8 cellular contexts compared by ENCODE assay signal in genomic region chr6:52503344-52503747, GRCh38.
DNase-seq lines count a peak whose midpoint lies in the region; ATAC-seq and TF ChIP-seq lines count a peak whose summit lies in the region.

No MANE protein-coding gene starts in this region.

- no peaks in the 10 kb centered on the region for H4K20me1 ChIP-seq in IMR-90 (ENCODE audit: insufficient read depth, low read length)

- H2BK20ac ChIP-seq in IMR-90 (ENCODE audit: low read depth, low read length), result no peak overlapping the region

- peak overlapping the region; percentile 16 for H3K27ac ChIP-seq in IMR-90 (ENCODE audit: insufficient read depth, low read length)
- peak overlapping the region; percentile 83 to 86 for H3K27ac ChIP-seq in breast epithelium

- H3K56ac ChIP-seq in IMR-90 (ENCODE audit: extremely low read depth, insufficient read depth, low read length), result no peak overlapping the region

- ATAC-seq in IMR-90 (ENCODE audit: low read depth) (no peak; the same call in 1 of the 2 replicates), memory B cell (ENCODE audit: low read depth) (no peak), HG03520 (IDR thresholded peaks at IDR 0.05; ENCODE audit: unreplicated experiment) (no peak), GM18517 (IDR thresholded peaks at IDR 0.05; ENCODE audit: unreplicated experiment) (no peak)
- no peak for ATAC-seq in activated T-cell treated with anti-CD3 and anti-CD28 coated beads, Interleukin-2, amount 50 U/mL, for 4 hours

- H3K4me3 Mint-ChIP-seq in memory B cell, result no peak overlapping the region
- H3K4me3 Mint-ChIP-seq in activated T-cell treated with anti-CD3 and anti-CD28 coated beads, Interleukin-2, amount 50 U/mL, for 4 hours, result no peak overlapping the region

- H2AK9ac ChIP-seq in IMR-90 (replicated peaks; ENCODE audit: low read depth, low read length, poor library complexity), result peak overlapping the region; percentile 1

- DNase-seq in BE2C, result peak; percentile 96
- DNase-seq in IMR-90, result no peak
- no peak for DNase-seq in breast epithelium (ENCODE audit: low spot score in 2 of 2)
- DNase-seq in memory B cell (ENCODE audit: low spot score in 2 of 2), result no peak
- DNase-seq in AG08395 (ENCODE audit: low spot score), result no peak
- no peak for DNase-seq in activated T-cell treated with anti-CD3 and anti-CD28 coated beads, Interleukin-2, amount 50 U/mL, for 4 hours

- peak overlapping the region; percentile 71 for H3K27ac Mint-ChIP-seq in memory B cell

- H2AFZ ChIP-seq in IMR-90 (replicated peaks; ENCODE audit: low read length, poor library complexity), result no peak overlapping the region

- no TSS peak for BruUV-seq in IMR-90 (replicated peaks; lab: Mats Ljungman, UMichigan)

- H3K79me1 ChIP-seq in IMR-90 (ENCODE audit: low read depth in 1 of 2, low read length in 2 of 2), result peaks cover 23 to 95% of the 10 kb centered on the region in 2 experiments

- H3K4me3 ChIP-seq in BE2C (ENCODE audit: low read depth, low read length) (no peak overlapping the region), IMR-90 (ENCODE audit: insufficient read depth, low read depth, low read length) (no peak overlapping the region), breast epithelium (peak overlapping the region in 1 of 3 donors; percentile 47)

- H2BK15ac ChIP-seq in IMR-90 (ENCODE audit: low read depth, low read length), result no peak overlapping the region

- peak overlapping the region in 1 of 2 experiments; percentile 6; a peak in 1 of 4 replicates for H4K8ac ChIP-seq in IMR-90 (ENCODE audit: low read depth in 2 of 2, low read length in 2 of 2)

- POLR2A ChIA-PET in IMR-90 (lab: Charles Lee; ENCODE audit: unreplicated experiment), result no interaction called here

- CTCF ChIA-PET in IMR-90 (lab: Yijun Ruan, JAX), result no interaction called here

- peak overlapping the region; percentile 68 for H2BK5ac ChIP-seq in IMR-90 (ENCODE audit: low read depth, low read length, poor library complexity, severe bottlenecking)

- peak overlapping the region; percentile 44 for H3K4ac ChIP-seq in IMR-90 (ENCODE audit: low read depth, low read length)

- H2BK120ac ChIP-seq in IMR-90 (ENCODE audit: low read depth, low read length), result peak overlapping the region; percentile 50; the same call in 1 of the 2 replicates

- intact Hi-C loops in IMR-90 (cut with micrococcal nuclease), result no loop called here
- intact Hi-C loops in breast epithelium (cut with DNase I; ENCODE audit: low total_unique reads), result loop anchor here (10.0 kb wide), 2 partner anchors 71 to 79 kb away; partner anchors contain the start of genes EFHC1 and TRAM2

- TF ChIP-seq CTCF in BE2C (IDR thresholded peaks at IDR 0.05; ENCODE audit: low read depth, low read length) (peak; percentile 70), IMR-90 (conservative IDR thresholded peaks at IDR 0.05; ENCODE audit: low read depth, low read length) (no peak), breast epithelium (IDR thresholded peaks at IDR 0.05) (no peak)

- H3K36me3 ChIP-seq in BE2C, result peaks cover 3% of the 10 kb centered on the region
- H3K36me3 ChIP-seq in IMR-90 (ENCODE audit: control insufficient read depth, insufficient read depth, low read length), result peaks cover 75% of the 10 kb centered on the region
- no peaks in the 10 kb centered on the region for H3K36me3 ChIP-seq in breast epithelium

- WGBS in IMR-90 (ENCODE audit: extremely low coverage in 2 of 2, insufficient read length in 1 of 2), 2 experiments, result 80% methylated on average over 1 of the region's 5 CpGs; no CpG with 5 or more reads in 1 of the 2 experiments

- H3K9me3 ChIP-seq in BE2C (no peaks in the 10 kb centered on the region), IMR-90 (ENCODE audit: control insufficient read depth, insufficient read depth, low read length) (no peaks in the 10 kb centered on the region), breast epithelium (no peaks in the 10 kb centered on the region)

- H3K27me3 ChIP-seq in BE2C (no peaks in the 10 kb centered on the region), IMR-90 (ENCODE audit: control insufficient read depth, insufficient read depth, low read length) (no peaks in the 10 kb centered on the region), breast epithelium (no peaks in the 10 kb centered on the region)

- H3K36me3 Mint-ChIP-seq in memory B cell, result peaks cover 17% of the 10 kb centered on the region
- H3K36me3 Mint-ChIP-seq in activated T-cell treated with anti-CD3 and anti-CD28 coated beads, Interleukin-2, amount 50 U/mL, for 4 hours (ENCODE audit: insufficient read depth), result peaks cover 16% of the 10 kb centered on the region

- TF ChIP-seq RAD21 in IMR-90 (IDR thresholded peaks at IDR 0.05; ENCODE audit: low read length), result no peak

- TF ChIP-seq POLR2A in IMR-90 (IDR thresholded peaks at IDR 0.05; ENCODE audit: low read depth, low read length) (no peak), breast epithelium (IDR thresholded peaks at IDR 0.05) (no peak)

- no peak overlapping the region for H3K4me2 ChIP-seq in IMR-90 (ENCODE audit: low read depth, low read length)

- peaks cover 51% of the 10 kb centered on the region for H3K9me1 ChIP-seq in IMR-90 (ENCODE audit: insufficient read depth, low read length)

- H3K4me1 Mint-ChIP-seq in memory B cell, result peaks cover 10% of the 10 kb centered on the region
- H3K4me1 Mint-ChIP-seq in activated T-cell treated with anti-CD3 and anti-CD28 coated beads, Interleukin-2, amount 50 U/mL, for 4 hours (ENCODE audit: low read depth), result no peaks in the 10 kb centered on the region

- dilution Hi-C loops in IMR-90 (cut with HindIII; ENCODE audit: low sequenced_read_pairs, unreplicated experiment), result no loop called here

- H3K9me3 Mint-ChIP-seq in memory B cell, result no peaks in the 10 kb centered on the region
- no peaks in the 10 kb centered on the region for H3K9me3 Mint-ChIP-seq in activated T-cell treated with anti-CD3 and anti-CD28 coated beads, Interleukin-2, amount 50 U/mL, for 4 hours

- H3K14ac ChIP-seq in IMR-90 (replicated peaks; ENCODE audit: low read depth, low read length), result no peak overlapping the region

- in situ Hi-C loops in IMR-90 (cut with MboI; ENCODE audit: low sequenced_read_pairs), result no loop called here

- H4K91ac ChIP-seq in IMR-90 (ENCODE audit: insufficient read depth, low read depth, low read length), result peak overlapping the region; percentile 48; the same call in 1 of the 2 replicates

- H3K27me3 Mint-ChIP-seq in memory B cell, result no peaks in the 10 kb centered on the region
- no peaks in the 10 kb centered on the region for H3K27me3 Mint-ChIP-seq in activated T-cell treated with anti-CD3 and anti-CD28 coated beads, Interleukin-2, amount 50 U/mL, for 4 hours (ENCODE audit: low read depth)

- peak overlapping the region; percentile 83; the same call in 1 of the 2 replicates for H2AK5ac ChIP-seq in IMR-90 (ENCODE audit: low read depth, low read length)

- H4K5ac ChIP-seq in IMR-90 (ENCODE audit: low read depth, low read length), result peak overlapping the region; percentile 26; the same call in 1 of the 2 replicates

- peaks cover 19% of the 10 kb centered on the region for H3K4me1 ChIP-seq in BE2C
- peaks cover 39% of the 10 kb centered on the region for H3K4me1 ChIP-seq in IMR-90 (ENCODE audit: control insufficient read depth, insufficient read depth, low read length)
- peaks cover 3 to 13% of the 10 kb centered on the region in 2 donors for H3K4me1 ChIP-seq in breast epithelium

- no peak overlapping the region for H3K18ac ChIP-seq in IMR-90 (ENCODE audit: low read depth, low read length)

- H3K9ac ChIP-seq in IMR-90 (ENCODE audit: low read depth, low read length), result no peak overlapping the region

- no peak overlapping the region; the same call in 1 of the 2 replicates for H3K23ac ChIP-seq in IMR-90 (ENCODE audit: low read depth, low read length)

TF ChIP-seq in IMR-90, 13 proteins besides CTCF, POLR2A, EP300 and RAD21:
- TF ChIP-seq RCOR1 (IDR thresholded peaks at IDR 0.05; ENCODE audit: insufficient replicate concordance, low read length), result no peak
- no peak for TF ChIP-seq ELK1 (IDR thresholded peaks at IDR 0.05; ENCODE audit: borderline replicate concordance, low read depth, low read length)
- TF ChIP-seq BHLHE40 (IDR thresholded peaks at IDR 0.05; ENCODE audit: low read depth, low read length), result no peak
- TF ChIP-seq USF2 (IDR thresholded peaks at IDR 0.05; ENCODE audit: low read depth, low read length), result no peak
- TF ChIP-seq MAZ (IDR thresholded peaks at IDR 0.05; ENCODE audit: borderline replicate concordance, low read depth, low read length), result no peak
- no peak for TF ChIP-seq SMC3 (IDR thresholded peaks at IDR 0.05; ENCODE audit: low read depth, low read length)
- TF ChIP-seq RFX5 (IDR thresholded peaks at IDR 0.05; ENCODE audit: low read depth, low read length), result no peak
- no peak for TF ChIP-seq NFE2L2 (IDR thresholded peaks at IDR 0.05; ENCODE audit: low read depth, low read length)
- no peak for TF ChIP-seq MXI1 (IDR thresholded peaks at IDR 0.05; ENCODE audit: borderline replicate concordance, low read depth, low read length)
